Comparison of ENCODE assay signal across 14 cellular contexts in genomic region chr7:102993532-102994029, GRCh38.
DNase-seq lines count a peak whose midpoint lies in the region; ATAC-seq, FAIRE-seq and TF ChIP-seq lines count a peak whose summit lies in the region.
"Had no signal": no experiment of that assay in that cellular context is flagged by ENCODE, and none has a peak within 500 bp of the region (broad histone marks: within the 10 kb centered on the region; RNA-seq: fewer than 3 reads in every experiment).

No MANE protein-coding gene starts in this region.

- no peaks in the 10 kb centered on the region for H3K4me1 Mint-ChIP-seq in MCF 10A (ENCODE audit: insufficient read depth, unreplicated experiment)

- DNase-seq in MCF 10A (ENCODE audit: unreplicated experiment), result peak; percentile 46
- DNase-seq in breast epithelium (ENCODE audit: low spot score in 2 of 2), result no peak
- DNase-seq in astrocyte of the cerebellum (ENCODE audit: low read depth), result peak; percentile 63
- DNase-seq in keratinocyte (ENCODE audit: low read depth, low spot score), result no peak
- no peak for DNase-seq in aorta
- no peak for DNase-seq in NCI-H1092 treated with DMSO at 0.1 percent for 48 hours (lab: John Stamatoyannopoulos, UW)
- DNase-seq in foreskin melanocyte, result no peak
- DNase-seq: activated CD8-positive, alpha-beta memory T cell treated with anti-CD3 and anti-CD28 coated beads, Interleukin-2, amount 50 U/mL, for 4 hours; cerebellar nuclear complex; NCI-H526; occipital lobe had no signal

- ATAC-seq in aorta (ENCODE audit: low FRiP score) (peak; percentile 79), GM21390 (IDR thresholded peaks at IDR 0.05; ENCODE audit: unreplicated experiment) (no peak)

- in situ Hi-C loops in astrocyte of the cerebellum (cut with HindIII; ENCODE audit: low sequenced_read_pairs), result no loop called here

- POLR2A ChIA-PET in MCF 10A (lab: Yijun Ruan, JAX), result interaction anchor here (0.6 to 1.2 kb wide), 3 partner anchors 12 to 157 kb away, joined by 3 to 4 read pairs (median 4); no protein-coding TSS in a partner anchor

- no peak for TF ChIP-seq POLR2A in breast epithelium (IDR thresholded peaks at IDR 0.05)

- FAIRE-seq in keratinocyte (lab: Jason Lieb, UNC), result no peak

- H2AFZ ChIP-seq in keratinocyte (ENCODE audit: control insufficient read depth, low read length), result peak overlapping the region; percentile 7

- CTCF ChIA-PET in MCF 10A (lab: Yijun Ruan, JAX), result interaction anchor here (0.6 to 0.7 kb wide), 2 partner anchors 10 to 69 kb away, joined by 3 to 4 read pairs; no protein-coding TSS in a partner anchor

- H3K9me3 Mint-ChIP-seq in MCF 10A (ENCODE audit: unreplicated experiment), result no peaks in the 10 kb centered on the region

- H3K4me2 ChIP-seq in keratinocyte (ENCODE audit: control insufficient read depth, extremely low read depth, insufficient read depth, low read depth, low read length), result no peak overlapping the region

- intact Hi-C loops in MCF 10A (cut with micrococcal nuclease) (no loop called here), breast epithelium (cut with DNase I; ENCODE audit: low total_unique reads) (no loop called here), aorta (cut with DNase I) (loop anchor here (2.0 to 5.0 kb wide), 3 partner anchors 81 to 116 kb away; partner anchors contain the start of gene LRRC17 (in 1 of the 2))

- H3K36me3 ChIP-seq in breast epithelium, result no peaks in the 10 kb centered on the region
- no peaks in the 10 kb centered on the region for H3K36me3 ChIP-seq in keratinocyte (ENCODE audit: control insufficient read depth in 2 of 2, extremely low read depth in 1 of 2, insufficient read depth in 2 of 2, low read length in 2 of 2)
- no peaks in the 10 kb centered on the region for H3K36me3 ChIP-seq in aorta (ENCODE audit: control insufficient read depth in 1 of 2, insufficient read depth in 2 of 2, low read length in 1 of 2)

- no peaks in the 10 kb centered on the region for H3K9me3 ChIP-seq in breast epithelium
- no peaks in the 10 kb centered on the region for H3K9me3 ChIP-seq in keratinocyte (ENCODE audit: control insufficient read depth, low read depth, low read length)
- H3K9me3 ChIP-seq in aorta (ENCODE audit: control insufficient read depth, low read length), result no peaks in the 10 kb centered on the region

- no peaks in the 10 kb centered on the region for H3K9me1 ChIP-seq in keratinocyte (ENCODE audit: control insufficient read depth, extremely low read depth, insufficient read depth, low read length)

- H3K27me3 Mint-ChIP-seq in MCF 10A (ENCODE audit: insufficient read depth, unreplicated experiment), result no peaks in the 10 kb centered on the region
- H3K27me3 Mint-ChIP-seq: B cell had no signal

- H3K4me1 ChIP-seq in breast epithelium, result no peaks in the 10 kb centered on the region
- H3K4me1 ChIP-seq in keratinocyte (ENCODE audit: control insufficient read depth, extremely low read depth, insufficient read depth, low read length), result peaks cover 32% of the 10 kb centered on the region
- peaks cover 0 to 15% of the 10 kb centered on the region in 2 donors for H3K4me1 ChIP-seq in aorta (ENCODE audit: control insufficient read depth in 1 of 2, insufficient read depth in 2 of 2, low read length in 2 of 2)

- H3K27ac Mint-ChIP-seq in MCF 10A (ENCODE audit: low read depth, unreplicated experiment), result no peak overlapping the region
- H3K27ac Mint-ChIP-seq: B cell, IgD-negative memory B cell had no signal

- H3K27ac ChIP-seq in breast epithelium (peak overlapping the region in 1 of 2 donors; percentile 6), keratinocyte (ENCODE audit: control insufficient read depth, insufficient read depth, low read length) (no peak overlapping the region), aorta (ENCODE audit: low read depth in 1 of 2, low read length in 2 of 2) (no peak overlapping the region)

- H3K27me3 ChIP-seq in breast epithelium, result no peaks in the 10 kb centered on the region
- no peaks in the 10 kb centered on the region for H3K27me3 ChIP-seq in keratinocyte (ENCODE audit: control insufficient read depth, extremely low read depth, insufficient read depth, low read length)
- H3K27me3 ChIP-seq in aorta (ENCODE audit: control insufficient read depth in 1 of 2, insufficient read depth in 2 of 2, low read length in 1 of 2), result no peaks in the 10 kb centered on the region

- H3K4me3 ChIP-seq in breast epithelium (no peak overlapping the region), astrocyte of the cerebellum (ENCODE audit: low read depth, low read length) (no peak overlapping the region), keratinocyte (ENCODE audit: control insufficient read depth in 2 of 3, extremely low read depth in 1 of 3, insufficient read depth in 2 of 3, low read depth in 1 of 3, low read length in 3 of 3) (no peak overlapping the region), aorta (ENCODE audit: low read length in 2 of 2) (no peak overlapping the region)

- no peaks in the 10 kb centered on the region for H3K36me3 Mint-ChIP-seq in MCF 10A (ENCODE audit: insufficient read depth, unreplicated experiment)
- H3K36me3 Mint-ChIP-seq: IgD-negative memory B cell had no signal

- no peaks in the 10 kb centered on the region for H3K79me2 ChIP-seq in keratinocyte (ENCODE audit: control insufficient read depth, insufficient read depth, low read length)

- no TSS peak for BruUV-seq in MCF 10A (replicated peaks; lab: Mats Ljungman, UMichigan)

- no peak overlapping the region for H3K4me3 Mint-ChIP-seq in MCF 10A (ENCODE audit: unreplicated experiment)
- H3K4me3 Mint-ChIP-seq: B cell, IgD-negative memory B cell had no signal

- 2 to 3% methylated on average over 2 of the region's 2 CpGs for WGBS in aorta, 2 donors

- no peak for TF ChIP-seq CTCF in MCF 10A (IDR thresholded peaks at IDR 0.05; ENCODE audit: unreplicated experiment)
- TF ChIP-seq CTCF in breast epithelium (IDR thresholded peaks at IDR 0.05), result no peak
- TF ChIP-seq CTCF in astrocyte of the cerebellum (IDR thresholded peaks at IDR 0.05; ENCODE audit: low read depth, low read length, missing control alignments), result no peak
- no peak for TF ChIP-seq CTCF in keratinocyte (optimal IDR thresholded peaks at IDR 0.05 in 1 of 3, IDR thresholded peaks at IDR 0.05 in 1 of 3, conservative IDR thresholded peaks at IDR 0.05 in 1 of 3; ENCODE audit: extremely low read depth in 1 of 3, insufficient read depth in 2 of 3, low read length in 3 of 3)

- dilution Hi-C loops in keratinocyte (cut with MboI; ENCODE audit: extremely low pct_ligation_motif_present, low sequenced_read_pairs), result no loop called here

- H4K20me1 ChIP-seq in keratinocyte (ENCODE audit: control insufficient read depth, extremely low read depth, insufficient read depth, low read length), result no peaks in the 10 kb centered on the region

- H3K9ac ChIP-seq in keratinocyte (ENCODE audit: control insufficient read depth, extremely low read depth, insufficient read depth, low read length), result no peak overlapping the region

Comparison
In these comparisons a context has a peak if more than half of its experiments do, and no peak if none do; other contexts are left out.
1. DNase-seq: peak in MCF 10A (single experiment) and astrocyte of the cerebellum (single experiment); none in breast epithelium (0 of 2), keratinocyte (single experiment), aorta (0 of 2), NCI-H1092 treated with DMSO at 0.1 percent for 48 hours (single experiment) and foreskin melanocyte (single experiment).
2. intact Hi-C loops: an anchor here in aorta (2.0 to 5.0 kb wide); none called in MCF 10A and breast epithelium.